In the genomic region with DNA sequence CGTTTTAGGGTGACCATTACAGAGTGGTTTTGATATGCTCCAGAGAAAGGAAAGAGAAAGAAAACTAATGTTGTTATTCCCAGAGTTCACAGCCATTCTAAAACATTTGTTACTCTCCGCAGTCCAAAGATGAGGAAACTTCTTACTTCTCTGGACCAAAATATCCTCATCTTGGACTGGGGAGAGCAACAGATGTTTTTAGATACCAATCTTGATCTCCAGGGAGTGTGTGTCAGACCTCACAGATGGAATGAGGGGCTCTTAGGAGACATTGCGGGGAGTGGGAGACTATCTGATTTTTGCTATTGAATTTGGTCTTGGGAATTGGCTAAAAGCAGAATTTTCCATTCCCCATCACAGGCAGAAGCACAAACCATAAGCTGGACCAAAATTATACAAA, we compare ENCODE assay signal across 24 cellular contexts.
DNase-seq lines count a peak whose midpoint lies in the region; ATAC-seq and TF ChIP-seq lines count a peak whose summit lies in the region.
"Had no signal": no experiment of that assay in that cellular context is flagged by ENCODE, and none has a peak within 500 bp of the region (broad histone marks: within the 10 kb centered on the region; RNA-seq: fewer than 3 reads in every experiment).

No MANE protein-coding gene starts in this region.

- H3K27me3 ChIP-seq in esophagus squamous epithelium, result no peaks in the 10 kb centered on the region
- H3K27me3 ChIP-seq: brain microvascular endothelial cell, esophagus muscularis mucosa had no signal

- no peak for TF ChIP-seq CTCF in AG10803 (conservative IDR thresholded peaks at IDR 0.05; ENCODE audit: low read length)
- TF ChIP-seq CTCF in esophagus squamous epithelium (IDR thresholded peaks at IDR 0.05), result no peak

- ATAC-seq in activated T-helper 17 cell treated with anti-CD3 and anti-CD28 coated beads, Interleukin-2, amount 50 U/mL, for 72 hours (replicated peaks), result no peak
- no peak for ATAC-seq in GM19467 (IDR thresholded peaks at IDR 0.05; ENCODE audit: unreplicated experiment)

- TF ChIP-seq POLR2A in esophagus squamous epithelium (IDR thresholded peaks at IDR 0.05), result no peak

- H3K27ac ChIP-seq in esophagus squamous epithelium, result peak overlapping the region in 2 of 4 donors; percentile 25 to 57
- H3K27ac ChIP-seq: brain microvascular endothelial cell, esophagus muscularis mucosa had no signal

- H3K9me3 ChIP-seq in esophagus squamous epithelium, result no peaks in the 10 kb centered on the region
- H3K9me3 ChIP-seq: esophagus muscularis mucosa, HAP-1 had no signal

- H3K4me3 ChIP-seq in AG10803 (ENCODE audit: low read length) (no peak overlapping the region), esophagus squamous epithelium (no peak overlapping the region)
- H3K4me3 ChIP-seq: esophagus muscularis mucosa, HAP-1 had no signal

- DNase-seq in AG10803 (ENCODE audit: low read depth) (peak; percentile 9), DMS 273 (lab: John Stamatoyannopoulos, UW; ENCODE audit: unreplicated experiment) (peak; percentile 56), immature natural killer cell (no peak), NCI-H345 treated with DMSO at 0.1 percent for 48 hours (lab: John Stamatoyannopoulos, UW; ENCODE audit: unreplicated experiment) (no peak), esophagus squamous epithelium (lab: John Stamatoyannopoulos, UW) (no peak), mucosa of gallbladder (ENCODE audit: low spot score) (no peak)
- DNase-seq: activated gamma-delta T cell; DMS53; effector memory CD4-positive, alpha-beta T cell; GF-D8; Karpas-422; NCI-H2081; NCI-H510A treated with DMSO at 0.1 percent for 48 hours; nephron progenitor cell; NK-92 treated with Interleukin-12 subunit alpha and Interleukin-12 subunit beta, amount 100 ng/mL, for 24 hours; posterior cingulate gyrus had no signal

- H3K9me3 Mint-ChIP-seq in activated T-helper 17 cell treated with anti-CD3 and anti-CD28 coated beads, Interleukin-2, amount 50 U/mL, for 72 hours, result no peaks in the 10 kb centered on the region
- H3K9me3 Mint-ChIP-seq in immature natural killer cell, result peaks cover 0 to 2% (median 0%) of the 10 kb centered on the region in 6 donors
- H3K9me3 Mint-ChIP-seq: mesothelial cell of epicardium; T-helper 1 cell treated with Interleukin-12 subunit alpha and Interleukin-12 subunit beta and Interleukin-4 antibody, amounts not matched to agents 30 μg/mL and 1 μg/mL, for 36 hours had no signal

- H3K4me1 Mint-ChIP-seq in activated T-helper 17 cell treated with anti-CD3 and anti-CD28 coated beads, Interleukin-2, amount 50 U/mL, for 72 hours, result peaks cover 41% of the 10 kb centered on the region
- peaks cover 55 to 59% of the 10 kb centered on the region in 2 donors for H3K4me1 Mint-ChIP-seq in immature natural killer cell
- H3K4me1 Mint-ChIP-seq: nephron progenitor cell had no signal

- 60 to 68% methylated on average over 3 of the region's 3 CpGs for WGBS in esophagus squamous epithelium, 2 donors

- H3K27ac Mint-ChIP-seq in activated T-helper 17 cell treated with anti-CD3 and anti-CD28 coated beads, Interleukin-2, amount 50 U/mL, for 72 hours, result peak overlapping the region; percentile 60
- peak overlapping the region; percentile 38 to 100 (median 84) for H3K27ac Mint-ChIP-seq in immature natural killer cell
- H3K27ac Mint-ChIP-seq: activated CD4-positive, alpha-beta T cell treated with anti-CD3 and anti-CD28 coated beads, Interleukin-2, amount 10 ng/mL, durations not matched to agents 24 days and 14 days; mesothelial cell of epicardium; nephron progenitor cell had no signal

- peak overlapping the region; percentile 7 for H3K4me3 Mint-ChIP-seq in activated T-helper 17 cell treated with anti-CD3 and anti-CD28 coated beads, Interleukin-2, amount 50 U/mL, for 72 hours
- no peak overlapping the region for H3K4me3 Mint-ChIP-seq in immature natural killer cell
- H3K4me3 Mint-ChIP-seq: activated CD4-positive, alpha-beta T cell treated with anti-CD3 and anti-CD28 coated beads, Interleukin-2, amount 10 ng/mL, durations not matched to agents 24 days and 14 days; mesothelial cell of epicardium; nephron progenitor cell; T-helper 1 cell treated with Interleukin-12 subunit alpha and Interleukin-12 subunit beta and Interleukin-4 antibody, amounts not matched to agents 30 μg/mL and 1 μg/mL, for 36 hours had no signal

- intact Hi-C loops in esophagus squamous epithelium (cut with DNase I), result loop anchor here (10.0 kb wide), 1 partner anchor 273 kb away; no protein-coding TSS in a partner anchor

- H3K4me1 ChIP-seq in esophagus squamous epithelium, result peaks cover 4 to 38% (median 4%) of the 10 kb centered on the region in 3 donors

- H3K36me3 ChIP-seq in esophagus squamous epithelium, result no peaks in the 10 kb centered on the region
- H3K36me3 ChIP-seq: brain microvascular endothelial cell, esophagus muscularis mucosa, HAP-1 had no signal

- no peaks in the 10 kb centered on the region for H3K27me3 Mint-ChIP-seq in activated T-helper 17 cell treated with anti-CD3 and anti-CD28 coated beads, Interleukin-2, amount 50 U/mL, for 72 hours
- H3K27me3 Mint-ChIP-seq in immature natural killer cell (ENCODE audit: low read depth in 3 of 3), result peaks cover 3 to 12% (median 8%) of the 10 kb centered on the region in 3 donors
- H3K27me3 Mint-ChIP-seq: activated CD4-positive, alpha-beta T cell treated with anti-CD3 and anti-CD28 coated beads, Interleukin-2, amount 10 ng/mL, durations not matched to agents 24 days and 14 days had no signal

- no peaks in the 10 kb centered on the region for H3K36me3 Mint-ChIP-seq in activated T-helper 17 cell treated with anti-CD3 and anti-CD28 coated beads, Interleukin-2, amount 50 U/mL, for 72 hours (ENCODE audit: low read depth)
- peaks cover 0 to 6% (median 0%) of the 10 kb centered on the region in 3 donors for H3K36me3 Mint-ChIP-seq in immature natural killer cell
- H3K36me3 Mint-ChIP-seq: mesothelial cell of epicardium had no signal

Comparison
In these comparisons a context has a peak if more than half of its experiments do, and no peak if none do; other contexts are left out.
1. DNase-seq: peak in AG10803 (single experiment) and DMS 273 (single experiment); none in immature natural killer cell (0 of 3), NCI-H345 treated with DMSO at 0.1 percent for 48 hours (single experiment), esophagus squamous epithelium (single experiment) and mucosa of gallbladder (single experiment).